In genomic region chr19:2720777-2721569, GRCh38 we compare ENCODE assay signal across 8 cellular contexts. TPM values are rescaled to one million over a fixed set of nuclear protein-coding genes. Genes with fewer than 3 reads are reported as not detected.
A peak's percentile ranks its signal among the peaks of the same experiment; 100 is the strongest.
DNase-seq lines count a peak whose midpoint lies in the region; ATAC-seq and TF ChIP-seq lines count a peak whose summit lies in the region.

Gene DIRAS1, minus strand, starts transcription at chr19:2721372. Its CDS starts 3,566 bp downstream, at chr19:2717806.

- DNase-seq in D341Med (ENCODE audit: low spot score) = peak; percentile 91
- DNase-seq in RWPE2 (ENCODE audit: low spot score) = no peak
- DNase-seq in glutamatergic neuron = peak; percentile 76
- no peak for DNase-seq in prostate gland (ENCODE audit: low spot score)
- no peak for DNase-seq in NCI-H2196 (lab: John Stamatoyannopoulos, UW; ENCODE audit: unreplicated experiment)
- DNase-seq in HuH-7 (ENCODE audit: low spot score) = no peak

- H3K4me1 Mint-ChIP-seq in glutamatergic neuron (ENCODE audit: low read depth, unreplicated experiment) = peaks cover 3% of the 10 kb centered on the region

- H3K4me3 Mint-ChIP-seq in glutamatergic neuron (ENCODE audit: unreplicated experiment) = peak within 1 kb of the TSS; percentile 74

- TF ChIP-seq CTCF in RWPE2 (IDR thresholded peaks at IDR 0.05; ENCODE audit: poor library complexity, severe bottlenecking) (no peak), glutamatergic neuron (IDR thresholded peaks at IDR 0.05; ENCODE audit: partially characterized antibody, unreplicated experiment) (no peak), prostate gland (IDR thresholded peaks at IDR 0.05) (no peak)

- no peak for TF ChIP-seq POLR2A in prostate gland (IDR thresholded peaks at IDR 0.05)

- no peak within 1 kb of the TSS for H3K27ac Mint-ChIP-seq in glutamatergic neuron (ENCODE audit: unreplicated experiment)

- H3K4me1 ChIP-seq in RWPE2 (ENCODE audit: insufficient read depth, poor library complexity, severe bottlenecking) (no peaks in the 10 kb centered on the region), prostate gland (replicated peaks) (peaks cover 7% of the 10 kb centered on the region)

- intact Hi-C loops in prostate gland (cut with DNase I) = no loop called here

- peaks cover 7% of the 10 kb centered on the region for H3K27me3 Mint-ChIP-seq in glutamatergic neuron (ENCODE audit: unreplicated experiment)

- H3K36me3 ChIP-seq in RWPE2 (ENCODE audit: low read depth) (no peaks in the 10 kb centered on the region), prostate gland (no peaks in the 10 kb centered on the region)

- H3K9me3 ChIP-seq in RWPE2 (ENCODE audit: severe bottlenecking) = no peaks in the 10 kb centered on the region
- no peaks in the 10 kb centered on the region for H3K9me3 ChIP-seq in prostate gland

- H3K27ac ChIP-seq in RWPE2 (ENCODE audit: poor library complexity, severe bottlenecking) (no peak within 1 kb of the TSS), prostate gland (no peak within 1 kb of the TSS)

- peaks cover 3% of the 10 kb centered on the region for H3K9me3 Mint-ChIP-seq in glutamatergic neuron (ENCODE audit: unreplicated experiment)

- ATAC-seq in RWPE2 (ENCODE audit: low read depth) (no peak), GM18511 (IDR thresholded peaks at IDR 0.05; ENCODE audit: unreplicated experiment) (no peak), GM19467 (IDR thresholded peaks at IDR 0.05; ENCODE audit: unreplicated experiment) (no peak)

- H3K4me3 ChIP-seq in RWPE2 (ENCODE audit: severe bottlenecking) (peak within 1 kb of the TSS; percentile 20), prostate gland (peak within 1 kb of the TSS; percentile 36 to 59)

- H3K27me3 ChIP-seq in RWPE2 (ENCODE audit: insufficient read depth, poor library complexity, severe bottlenecking) (peaks cover 22% of the 10 kb centered on the region), prostate gland (replicated peaks; ENCODE audit: insufficient read depth) (no peaks in the 10 kb centered on the region)

- 1% methylated on average over 20 of the region's 100 CpGs for WGBS in prostate gland

- peaks cover under 1% of the 10 kb centered on the region for H3K36me3 Mint-ChIP-seq in glutamatergic neuron (ENCODE audit: unreplicated experiment)

RNA-seq across cellular contexts. Expression of gene DIRAS1, which starts in this region (rescaled TPM):
- total RNA-seq in glutamatergic neuron (ENCODE audit: unreplicated experiment) (47.1 TPM), prostate gland (10 to 100 TPM in 1 of 2 donors, 1 to 10 TPM in 1; 3.8 to 24.6 TPM)

Comparison
In these comparisons a context has a peak if more than half of its experiments do, and no peak if none do; other contexts are left out.
1. DNase-seq: peak in D341Med (single experiment) and glutamatergic neuron (single experiment); none in RWPE2 (single experiment), prostate gland (single experiment), NCI-H2196 (single experiment) and HuH-7 (single experiment).